33 cellular contexts compared by ENCODE assay signal in genomic region chr3:54071596-54071995, GRCh38. TPM values are rescaled to one million over a fixed set of nuclear protein-coding genes. Genes with fewer than 3 reads are reported as not detected.
"Had no signal": no experiment of that assay in that cellular context is flagged by ENCODE, and none has a peak within 500 bp of the region (broad histone marks: within the 10 kb centered on the region; RNA-seq: fewer than 3 reads in every experiment).

No MANE protein-coding gene starts in this region.

- H3K4me1 ChIP-seq: esophagus muscularis mucosa had no signal

- FAIRE-seq: astrocyte, colon had no signal

- H3K36me3 ChIP-seq: brain microvascular endothelial cell, esophagus muscularis mucosa, WERI-Rb-1 had no signal

- H3K27me3 ChIP-seq: brain microvascular endothelial cell had no signal

- H3K27ac ChIP-seq: brain microvascular endothelial cell, esophagus muscularis mucosa, WERI-Rb-1 had no signal

- H3K4me3 ChIP-seq: esophagus muscularis mucosa had no signal

- DNase-seq: activated B cell treated with CpG ODN at 0.5 μM for 24 hours; activated CD4-positive, alpha-beta T cell treated with anti-CD3 and anti-CD28 coated beads for 48 hours; activated CD4-positive, alpha-beta T cell treated with anti-CD3 and anti-CD28 coated beads, Interleukin-2, amount 50 U/mL, for 1 hour; activated CD4-positive, alpha-beta T cell treated with anti-CD3 and anti-CD28 coated beads, Interleukin-2, amount 50 U/mL, for 48 hours; activated CD8-positive, alpha-beta memory T cell treated with anti-CD3 and anti-CD28 coated beads for 24 hours; activated CD8-positive, alpha-beta T cell treated with anti-CD3 and anti-CD28 coated beads for 36 hours; activated gamma-delta T cell; activated naive CD4-positive, alpha-beta T cell; activated naive CD4-positive, alpha-beta T cell treated with anti-CD3 and anti-CD28 coated beads, Interleukin-2, amount 10 ng/mL, durations not matched to agents 7 days and 5 days; activated naive CD8-positive, alpha-beta T cell treated with anti-CD3 and anti-CD28 coated beads, Interleukin-2, amount 10 ng/mL, durations not matched to agents 7 days and 5 days; activated T-cell treated with anti-CD3 and anti-CD28 coated beads, Interleukin-2, amount 50 U/mL, for 1 hour; activated T-cell treated with anti-CD3 and anti-CD28 coated beads, Interleukin-2, amount 50 U/mL, for 48 hours; anterior cingulate cortex; brain microvascular endothelial cell; caudate nucleus; cortex of kidney; dermis blood vessel endothelial cell; effector CD4-positive, alpha-beta T cell; effector memory CD8-positive, alpha-beta T cell; erythroblast; foreskin melanocyte; head of caudate nucleus; T-helper 1 cell; T-helper 17 cell; T1000; WERI-Rb-1 had no signal

RNA-seq across cellular contexts. Expression of gene CACNA2D3, which starts 50.8 kb away (rescaled TPM):
- total RNA-seq: activated B cell treated with CpG ODN at 0.5 μM for 24 hours; activated CD8-positive, alpha-beta T cell treated with anti-CD3 and anti-CD28 coated beads for 36 hours; activated naive CD4-positive, alpha-beta T cell treated with anti-CD3 and anti-CD28 coated beads, Interleukin-2, amount 50 U/mL, for 72 hours; activated naive CD8-positive, alpha-beta T cell treated with anti-CD3 and anti-CD28 coated beads, Interleukin-2, amount 10 ng/mL, durations not matched to agents 7 days and 5 days; activated T-helper 1 cell treated with anti-CD3 and anti-CD28 coated beads, Interleukin-12 subunit alpha, Interleukin-12 subunit beta, Interleukin-2, Interleukin-4 antibody, amounts not matched to agents 30 ng/mL and 10 ng/mL and 1 ng/mL, durations not matched to agents 14 hours and 24 hours and 36 hours; activated T-helper 2 cell treated with anti-CD3 and anti-CD28 coated beads, Interferon-gamma antibody, Interleukin-2, Interleukin-4, amounts not matched to agents 10 μg/mL and 5 μg/mL and 100 μg/mL, durations not matched to agents 14 hours and 24 hours and 36 hours; chondrocyte had no signal
